Comparison of ENCODE assay signal across 2 cellular contexts in genomic region chr3:47008258-47008671, GRCh38.
TF ChIP-seq lines count a peak whose summit lies in the region.

No MANE protein-coding gene starts in this region.

TF ChIP-seq in GM12878, 131 proteins besides CTCF, POLR2A, EP300 and RAD21:
- peak; percentile 20; the same call in 1 of the 2 replicates for TF ChIP-seq POLR2AphosphoS5 (IDR thresholded peaks at IDR 0.05; ENCODE audit: low read length)
- peak; percentile 4 for TF ChIP-seq BCL3 (IDR thresholded peaks at IDR 0.05; ENCODE audit: borderline replicate concordance, insufficient read depth, low read depth, low read length, poor library complexity, severe bottlenecking)
- TF ChIP-seq RELB (IDR thresholded peaks at IDR 0.05; ENCODE audit: low read depth) = no peak

TF ChIP-seq in GM12891, 5 proteins besides CTCF, POLR2A, EP300 and RAD21:
- TF ChIP-seq TAF1 (IDR thresholded peaks at IDR 0.05; ENCODE audit: low read depth, low read length) (no peak), POLR2AphosphoS5 (IDR thresholded peaks at IDR 0.05; ENCODE audit: low read depth, low read length) (no peak), SPI1 (IDR thresholded peaks at IDR 0.05; ENCODE audit: low read depth, low read length) (no peak), POU2F2 (IDR thresholded peaks at IDR 0.05; ENCODE audit: low read depth, low read length) (no peak), PAX5 (IDR thresholded peaks at IDR 0.05; ENCODE audit: insufficient read depth, low read length, severe bottlenecking) (no peak)
